In genomic region chr1:91736146-91736998, GRCh38 we compare ENCODE assay signal across 11 cellular contexts.
DNase-seq lines count a peak whose midpoint lies in the region; ATAC-seq and TF ChIP-seq lines count a peak whose summit lies in the region.
"Had no signal": no experiment of that assay in that cellular context is flagged by ENCODE, and none has a peak within 500 bp of the region (broad histone marks: within the 10 kb centered on the region; RNA-seq: fewer than 3 reads in every experiment).

No MANE protein-coding gene starts in this region.

- no peak for TF ChIP-seq EP300 in ovary (IDR thresholded peaks at IDR 0.05)

- intact Hi-C loops in ovary (cut with DNase I) (loop anchor here in 1 of 4 donors (5.0 kb wide), 1 partner anchor 146 kb away; no protein-coding TSS in a partner anchor), CD14-positive monocyte (cut with micrococcal nuclease) (no loop called here)

- no peak overlapping the region for H3K27ac Mint-ChIP-seq in CD14-positive monocyte

- H3K36me3 ChIP-seq in ACC112 (ENCODE audit: insufficient read depth, low read length) (no peaks in the 10 kb centered on the region), cardiac muscle cell (no peaks in the 10 kb centered on the region), ovary (no peaks in the 10 kb centered on the region)

- H3K9me3 ChIP-seq in cardiac muscle cell (ENCODE audit: low read depth) (no peaks in the 10 kb centered on the region), ovary (no peaks in the 10 kb centered on the region)

- TF ChIP-seq POLR2A in ovary (IDR thresholded peaks at IDR 0.05), result no peak

- ATAC-seq in GM18511 (IDR thresholded peaks at IDR 0.05; ENCODE audit: unreplicated experiment) (no peak), GM19467 (IDR thresholded peaks at IDR 0.05; ENCODE audit: unreplicated experiment) (no peak)
- ATAC-seq: stimulated activated naive CD8-positive, alpha-beta T cell treated with anti-CD3 and anti-CD28 coated beads, Interleukin-15, Interleukin-2, amounts not matched to agents 100 U/mL and 50 U/mL, for 24 hours had no signal

- H2AFZ ChIP-seq in ACC112 (ENCODE audit: low read length, unreplicated experiment), result no peak overlapping the region

- no peaks in the 10 kb centered on the region for H3K79me2 ChIP-seq in ACC112 (ENCODE audit: control insufficient read depth, insufficient read depth, low read length, unreplicated experiment)

- no peak overlapping the region for H3K4me3 Mint-ChIP-seq in CD14-positive monocyte

- DNase-seq in cardiac muscle cell (ENCODE audit: low read depth in 1 of 2, low spot score in 1 of 2), result peak in 1 of 2 donors; percentile 46
- DNase-seq in ovary, result peak in 3 of 5 donors; percentile 46 to 57 (median 53)
- DNase-seq in CD14-positive monocyte (ENCODE audit: low spot score), result no peak
- DNase-seq in stimulated activated CD4-positive, alpha-beta T cell treated with anti-CD3 and anti-CD28 coated beads, Interleukin-4, amount 100 ng/mL, for 4 hours, result no peak
- DNase-seq: activated CD4-positive, alpha-beta T cell treated with anti-CD3 and anti-CD28 coated beads for 4 hours; stimulated activated naive CD8-positive, alpha-beta T cell treated with anti-CD3 and anti-CD28 coated beads, Interleukin-15, Interleukin-2, amounts not matched to agents 100 U/mL and 50 U/mL, for 24 hours had no signal

- H3K27me3 ChIP-seq in ACC112 (ENCODE audit: insufficient read depth, low read length), result no peaks in the 10 kb centered on the region
- H3K27me3 ChIP-seq in cardiac muscle cell, result no peaks in the 10 kb centered on the region
- no peaks in the 10 kb centered on the region for H3K27me3 ChIP-seq in ovary

- TF ChIP-seq CTCF in WI38 (IDR thresholded peaks at IDR 0.05; ENCODE audit: low read depth, low read length), result no peak
- no peak for TF ChIP-seq CTCF in cardiac muscle cell (IDR thresholded peaks at IDR 0.05; ENCODE audit: low read depth, low read length)
- TF ChIP-seq CTCF in ovary (IDR thresholded peaks at IDR 0.05), result no peak
- no peak for TF ChIP-seq CTCF in CD14-positive monocyte (IDR thresholded peaks at IDR 0.05)

- peaks cover 0 to 6% (median 2%) of the 10 kb centered on the region in 7 donors for H3K9me3 Mint-ChIP-seq in CD14-positive monocyte

- H3K4me1 ChIP-seq in ACC112 (ENCODE audit: control insufficient read depth, insufficient read depth, low read length, unreplicated experiment) (peaks cover 43% of the 10 kb centered on the region), cardiac muscle cell (ENCODE audit: low read depth) (peaks cover 10% of the 10 kb centered on the region), ovary (ENCODE audit: insufficient read depth) (peaks cover 24% of the 10 kb centered on the region)

- H3K4me1 Mint-ChIP-seq in CD14-positive monocyte, result peaks cover 2% of the 10 kb centered on the region

- peaks cover 8 to 10% (median 9%) of the 10 kb centered on the region in 3 donors for H3K27me3 Mint-ChIP-seq in CD14-positive monocyte (ENCODE audit: low read depth in 3 of 3)

- H3K27ac ChIP-seq in ACC112 (ENCODE audit: low read depth, low read length) (peak overlapping the region; percentile 75), cardiac muscle cell (peak overlapping the region; percentile 92), ovary (peak overlapping the region; percentile 18 to 56)

- H3K4me3 ChIP-seq in ACC112 (ENCODE audit: low read depth, low read length) (peak overlapping the region; percentile 34), WI38 (ENCODE audit: low read depth, low read length) (peak overlapping the region; percentile 36), cardiac muscle cell (no peak overlapping the region), ovary (no peak overlapping the region)
- H3K4me3 ChIP-seq: skin epidermis had no signal

- 33 to 41% (median 40%) methylated on average over 13 of the region's 13 CpGs for WGBS in ovary, 3 donors

- no peaks in the 10 kb centered on the region for H3K36me3 Mint-ChIP-seq in CD14-positive monocyte

Comparison
In these comparisons a context has a peak if more than half of its experiments do, and no peak if none do; other contexts are left out.
1. H3K27ac ChIP-seq: peak in every context shown above with its lines; median percentile 92 in cardiac muscle cell; 75 in ACC112; 37 in ovary.
2. H3K4me3 ChIP-seq: peak in ACC112 (single experiment) and WI38 (single experiment); none in cardiac muscle cell (single experiment) and ovary (single experiment).
3. DNase-seq: peak in ovary (3 of 5); none in CD14-positive monocyte (single experiment) and stimulated activated CD4-positive, alpha-beta T cell treated with anti-CD3 and anti-CD28 coated beads, Interleukin-4, amount 100 ng/mL, for 4 hours (0 of 2).